9 cellular contexts compared by ENCODE assay signal in the genomic region with DNA sequence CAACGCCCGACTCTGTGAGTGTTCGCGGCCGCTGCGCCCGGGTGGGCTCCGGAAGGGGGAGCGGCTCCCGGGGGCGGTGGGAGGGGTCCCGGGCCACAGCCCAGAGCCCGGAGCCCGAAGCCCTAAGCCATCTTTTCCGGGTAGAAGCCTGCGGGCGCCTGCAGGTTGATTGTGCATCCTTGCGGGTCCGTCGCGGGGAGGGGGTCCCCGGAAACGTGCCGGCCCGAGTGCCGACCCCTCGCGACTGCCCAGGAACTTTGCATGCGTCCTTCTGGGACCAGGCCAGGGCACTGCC. TPM values are rescaled to one million over a fixed set of nuclear protein-coding genes. Genes with fewer than 3 reads are reported as not detected.
A peak's percentile ranks its signal among the peaks of the same experiment; 100 is the strongest.
DNase-seq lines count a peak whose midpoint lies in the region; ATAC-seq and TF ChIP-seq lines count a peak whose summit lies in the region.
"Had no signal": no experiment of that assay in that cellular context is flagged by ENCODE, and none has a peak within 500 bp of the region (broad histone marks: within the 10 kb centered on the region; RNA-seq: fewer than 3 reads in every experiment).

No MANE protein-coding gene starts in this region.

- TF ChIP-seq CTCF in cardiac muscle cell (IDR thresholded peaks at IDR 0.05; ENCODE audit: low read depth, low read length) (no peak), psoas muscle (IDR thresholded peaks at IDR 0.05) (no peak)

- H2AFZ ChIP-seq in GM23248 = peak overlapping the region; percentile 80

- H3K36me3 ChIP-seq in GM23248 (ENCODE audit: low read depth) (no peaks in the 10 kb centered on the region), cardiac muscle cell (no peaks in the 10 kb centered on the region), psoas muscle (ENCODE audit: insufficient read depth in 1 of 2, low read depth in 1 of 2) (no peaks in the 10 kb centered on the region)

- in situ Hi-C loops in GM23248 (cut with MboI) = no loop called here

- H3F3A ChIP-seq in GM23248 (ENCODE audit: insufficient read depth) = peaks cover 34% of the 10 kb centered on the region

- H3K4me1 ChIP-seq in GM23248 (ENCODE audit: insufficient read depth) (peaks cover 16% of the 10 kb centered on the region), cardiac muscle cell (ENCODE audit: low read depth) (peaks cover 9% of the 10 kb centered on the region), psoas muscle (peaks cover 29% of the 10 kb centered on the region)

- H4K20me1 ChIP-seq in GM23248 (ENCODE audit: insufficient read depth) = no peaks in the 10 kb centered on the region

- H3K27ac ChIP-seq in GM23248 (peak overlapping the region; percentile 16; the same call in 1 of the 2 replicates), cardiac muscle cell (peak overlapping the region; percentile 85), psoas muscle (peak overlapping the region; percentile 86)

- H3K4me2 ChIP-seq in GM23248 (ENCODE audit: unreplicated experiment) = peak overlapping the region; percentile 84

- peaks cover 51% of the 10 kb centered on the region for H3K79me2 ChIP-seq in GM23248 (ENCODE audit: insufficient read depth)

- H3K27me3 ChIP-seq in GM23248 (replicated peaks; ENCODE audit: insufficient read depth) (no peaks in the 10 kb centered on the region), cardiac muscle cell (peaks cover 14% of the 10 kb centered on the region), psoas muscle (ENCODE audit: insufficient read depth in 3 of 3, low read length in 2 of 3) (no peaks in the 10 kb centered on the region)

- peak overlapping the region; percentile 88 for H3K4me3 ChIP-seq in GM23248
- H3K4me3 ChIP-seq in cardiac muscle cell = peak overlapping the region; percentile 100
- H3K4me3 ChIP-seq in psoas muscle = peak overlapping the region; percentile 99

- DNase-seq in COR-L47 (lab: John Stamatoyannopoulos, UW) (peak; percentile 59), GM23248 (peak; percentile 80), NCI-H146 (lab: John Stamatoyannopoulos, UW) (peak; percentile 82), activated gamma-delta T cell treated with Interleukin-2 at 50 U/mL for 16 hours (peak; percentile 64), cardiac muscle cell (ENCODE audit: low read depth in 1 of 2, low spot score in 1 of 2) (peak; percentile 51 to 87), psoas muscle (peak in 1 of 2 donors; percentile 60), NCI-H1930 (lab: John Stamatoyannopoulos, UW) (no peak)

- intact Hi-C loops in psoas muscle (cut with DNase I) = loop anchor here in 1 of 2 donors (10.0 kb wide), 1 partner anchor 111 kb away; no protein-coding TSS in a partner anchor

- H3K9me3 ChIP-seq in GM23248 (ENCODE audit: low read depth) = no peaks in the 10 kb centered on the region
- no peaks in the 10 kb centered on the region for H3K9me3 ChIP-seq in cardiac muscle cell (ENCODE audit: low read depth)
- no peaks in the 10 kb centered on the region for H3K9me3 ChIP-seq in psoas muscle

- ATAC-seq in psoas muscle = peak in 1 of 4 donors; percentile 13
- ATAC-seq in HG03159 (IDR thresholded peaks at IDR 0.05; ENCODE audit: unreplicated experiment) = no peak

- H3K9ac ChIP-seq in GM23248 = peak overlapping the region; percentile 86

- WGBS in GM23248 (ENCODE audit: low coverage in 1 of 2, low lambda C conversion rate in 2 of 2, missing lambda C conversion rate in 2 of 2), 2 experiments = 1% methylated on average over 15 to 29 of the region's 29 CpGs
- WGBS in psoas muscle, 3 donors = 0% methylated on average over 21 to 29 of the region's 29 CpGs

- no peaks in the 10 kb centered on the region for H3K9me2 ChIP-seq in GM23248 (ENCODE audit: insufficient read depth)

RNA-seq across cellular contexts. Expression of a gene that starts 0.4 kb away (rescaled TPM):
- total RNA-seq in GM23248 (2014; rRNA removed; shearing (Covaris generic)) = 27.4 and 50.8 TPM in 2 replicates
- polyA plus RNA-seq in GM23248 (2016; fragmentation: Nextera tagmentation; extraction: Ambion mirVana) (37.4 and 37.9 TPM in 2 replicates), cardiac muscle cell (55.6 and 69.4 TPM in 2 replicates), psoas muscle (1 to 10 TPM; 7.6 to 9.6 (median 8.2) TPM)
- total RNA-seq in cardiac muscle cell (44.0 and 45.1 TPM in 2 replicates), psoas muscle (10 to 100 TPM; 15.0 to 19.9 (median 18.2) TPM)

RNA-seq across cellular contexts. Expression of a gene that starts 33.1 kb away (rescaled TPM):
- 35.2 and 36.2 TPM in 2 replicates for total RNA-seq in GM23248 (2014; rRNA removed; shearing (Covaris generic))
- polyA plus RNA-seq in GM23248 (2016; fragmentation: Nextera tagmentation; extraction: Ambion mirVana) (23.0 and 24.2 TPM in 2 replicates), cardiac muscle cell (44.5 and 60.4 TPM in 2 replicates), psoas muscle (10 to 100 TPM; 17.1 to 20.2 (median 18.1) TPM)
- total RNA-seq in cardiac muscle cell (49.1 and 51.5 TPM in 2 replicates), psoas muscle (10 to 100 TPM; 19.2 to 25.5 (median 23.7) TPM)

RNA-seq across cellular contexts. Expression of a gene that starts 33.2 kb away (rescaled TPM):
- 36.8 and 39.2 TPM in 2 replicates for total RNA-seq in GM23248 (2014; rRNA removed; shearing (Covaris generic))
- 17.3 and 20.7 TPM in 2 replicates for polyA plus RNA-seq in GM23248 (2016; fragmentation: Nextera tagmentation; extraction: Ambion mirVana)
- total RNA-seq in cardiac muscle cell = 69.2 and 78.0 TPM in 2 replicates
- 45.5 and 50.6 TPM in 2 replicates for polyA plus RNA-seq in cardiac muscle cell
- 10 to 100 TPM in 1 of 4 donors, 1 to 10 TPM in 3; 4.8 to 11.5 (median 8.0) TPM for total RNA-seq in psoas muscle
- polyA plus RNA-seq in psoas muscle = 1 to 10 TPM; 4.2 to 6.5 (median 5.7) TPM

RNA-seq across cellular contexts. Expression of a gene that starts 57.5 kb away (rescaled TPM):
- total RNA-seq in GM23248 (2014; rRNA removed; shearing (Covaris generic)) = not detected in 2 replicates
- polyA plus RNA-seq in GM23248 (2016; fragmentation: Nextera tagmentation; extraction: Ambion mirVana) (not detected in 2 replicates), cardiac muscle cell (0.04 TPM in 1 of 2 replicates, not detected in the other), psoas muscle (not detected)
- total RNA-seq in cardiac muscle cell (not detected in 2 replicates), psoas muscle (not detected)
- total RNA-seq: T-helper 1 cell treated with Interleukin-12 subunit alpha and Interleukin-12 subunit beta and Interleukin-4 antibody, amounts not matched to agents 30 ng/mL and 1 ng/mL, for 36 hours had no signal

RNA-seq across cellular contexts. Expression of a gene that starts 58.9 kb away (rescaled TPM):
- not detected in 2 replicates for total RNA-seq in GM23248 (2014; rRNA removed; shearing (Covaris generic))
- polyA plus RNA-seq in GM23248 (2016; fragmentation: Nextera tagmentation; extraction: Ambion mirVana) = not detected in 2 replicates
- total RNA-seq in cardiac muscle cell = not detected in 2 replicates
- polyA plus RNA-seq in cardiac muscle cell = not detected in 2 replicates
- total RNA-seq in psoas muscle = not detected
- polyA plus RNA-seq in psoas muscle = not detected
- total RNA-seq: T-helper 1 cell treated with Interleukin-12 subunit alpha and Interleukin-12 subunit beta and Interleukin-4 antibody, amounts not matched to agents 30 ng/mL and 1 ng/mL, for 36 hours had no signal

Comparison
In these comparisons a context has a peak if more than half of its experiments do, and no peak if none do; other contexts are left out.
1. DNase-seq: peak in COR-L47 (single experiment), GM23248 (single experiment), NCI-H146 (single experiment), activated gamma-delta T cell treated with Interleukin-2 at 50 U/mL for 16 hours (single experiment) and cardiac muscle cell (2 of 2); none in NCI-H1930 (0 of 2).
2. H3K27ac ChIP-seq: peak in every context shown above with its lines; median percentile 86 in psoas muscle; 85 in cardiac muscle cell; 16 in GM23248.
3. Peak in every context shown above with its lines, with median percentiles within 50 percentile points of each other: H3K4me3 ChIP-seq.